1 cellular context compared by ENCODE assay signal in the genomic region with DNA sequence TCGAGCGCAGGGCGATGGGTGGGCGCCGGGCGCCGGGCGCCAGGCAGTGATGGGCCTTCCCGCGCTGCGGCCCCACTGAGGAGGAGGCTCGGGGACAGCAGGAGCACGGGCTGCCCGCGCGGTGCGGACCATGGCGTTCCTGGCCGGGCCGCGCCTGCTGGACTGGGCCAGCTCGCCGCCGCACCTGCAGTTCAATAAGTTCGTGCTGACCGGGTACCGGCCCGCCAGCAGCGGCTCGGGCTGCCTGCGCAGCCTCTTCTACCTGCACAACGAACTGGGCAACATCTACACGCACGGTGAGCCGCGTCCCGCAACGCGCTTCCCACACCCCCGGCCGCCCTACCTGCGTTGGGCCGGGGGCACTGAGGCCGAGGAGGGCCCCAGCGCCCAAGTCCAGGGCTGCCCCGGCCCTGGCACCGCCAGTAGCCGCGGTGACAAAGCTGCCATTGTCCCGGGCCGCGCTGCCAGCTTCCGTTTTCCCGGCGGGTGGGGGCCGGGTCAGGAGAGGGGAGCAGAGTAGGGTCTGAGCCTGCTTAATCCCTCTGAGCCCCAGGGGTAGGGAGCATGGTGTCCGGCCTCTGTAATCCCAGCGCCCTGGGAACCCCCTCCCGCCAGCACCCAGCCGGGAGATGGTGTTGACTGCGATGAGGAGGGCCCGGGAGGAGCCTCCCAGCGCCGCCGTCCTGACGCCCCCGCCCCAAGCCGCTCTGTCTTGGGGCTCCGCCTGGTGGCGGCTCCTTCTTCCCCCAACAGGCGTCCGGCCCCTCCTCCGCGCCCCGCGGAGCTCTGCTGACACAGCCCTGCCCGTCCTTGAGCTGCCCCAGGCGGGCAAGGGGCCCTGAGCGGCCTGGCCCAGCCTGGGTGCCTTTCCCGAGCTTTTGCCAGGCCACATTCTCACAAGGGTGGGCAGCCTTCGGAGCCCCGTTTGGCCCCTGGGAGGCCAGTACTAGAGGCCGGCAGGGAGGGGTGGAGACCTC.
A peak's percentile ranks its signal among the peaks of the same experiment; 100 is the strongest.
TF ChIP-seq lines count a peak whose summit lies in the region.

No MANE protein-coding gene starts in this region.

TF ChIP-seq in HepG2, 621 proteins besides CTCF, POLR2A, EP300 and RAD21 (continued from another document):
- TF ChIP-seq HOXA5 (CRISPR knock-in tag; IDR thresholded peaks at IDR 0.05) (0 out of 2 replicates have a peak, but pooled peaks have one; percentile 58), ONECUT2 (CRISPR knock-in tag; IDR thresholded peaks at IDR 0.05) (no peak), ZNF768 (CRISPR knock-in tag; IDR thresholded peaks at IDR 0.05) (no peak), SUZ12 (IDR thresholded peaks at IDR 0.05; ENCODE audit: low read depth, low read length) (no peak), ZNF468 (CRISPR knock-in tag; IDR thresholded peaks at IDR 0.05) (no peak), E2F1 (CRISPR knock-in tag; IDR thresholded peaks at IDR 0.05) (no peak), ZNF567 (CRISPR knock-in tag; IDR thresholded peaks at IDR 0.05; ENCODE audit: borderline replicate concordance) (no peak), PRPF4 (IDR thresholded peaks at IDR 0.05; ENCODE audit: low read depth, low read length, poor library complexity, severe bottlenecking) (no peak), PAF1 (CRISPR knock-in tag; IDR thresholded peaks at IDR 0.05) (no peak), ZC3H4 (CRISPR knock-in tag; IDR thresholded peaks at IDR 0.05; ENCODE audit: borderline replicate concordance) (no peak), MED13 (CRISPR knock-in tag; IDR thresholded peaks at IDR 0.05) (peak; percentile 76; the same call in 1 of the 2 replicates), SRSF1 (optimal IDR thresholded peaks at IDR 0.05; ENCODE audit: low read depth, low read length) (peak; percentile 76), CHD2 (IDR thresholded peaks at IDR 0.05; ENCODE audit: low read depth, low read length) (no peak), TAF15 (IDR thresholded peaks at IDR 0.05; ENCODE audit: low read depth, low read length, poor library complexity, severe bottlenecking) (no peak), ZNF569 (CRISPR knock-in tag; IDR thresholded peaks at IDR 0.05; ENCODE audit: borderline replicate concordance) (no peak), ARHGAP35 (CRISPR knock-in tag; IDR thresholded peaks at IDR 0.05; ENCODE audit: borderline replicate concordance) (no peak), CENPT (CRISPR knock-in tag; IDR thresholded peaks at IDR 0.05; ENCODE audit: low read depth) (no peak), MTA1 (CRISPR knock-in tag; IDR thresholded peaks at IDR 0.05; ENCODE audit: borderline replicate concordance) (no peak), ZNF776 (CRISPR knock-in tag; IDR thresholded peaks at IDR 0.05) (peak; percentile 44; the same call in 1 of the 2 replicates), DDIT3 (CRISPR knock-in tag; IDR thresholded peaks at IDR 0.05) (no peak), ZSCAN20 (CRISPR knock-in tag; IDR thresholded peaks at IDR 0.05; ENCODE audit: borderline replicate concordance) (no peak), SMARCC2 (IDR thresholded peaks at IDR 0.05) (no peak), ZXDC (CRISPR knock-in tag; IDR thresholded peaks at IDR 0.05) (no peak), NCOA5 (CRISPR knock-in tag; IDR thresholded peaks at IDR 0.05) (no peak), RAD51 (IDR thresholded peaks at IDR 0.05; ENCODE audit: borderline replicate concordance) (no peak), FOXC1 (CRISPR knock-in tag; IDR thresholded peaks at IDR 0.05; ENCODE audit: borderline replicate concordance) (no peak), FOXK1 (CRISPR knock-in tag; IDR thresholded peaks at IDR 0.05; ENCODE audit: borderline replicate concordance, low read depth) (no peak), ZNF737 (CRISPR knock-in tag; IDR thresholded peaks at IDR 0.05; ENCODE audit: borderline replicate concordance) (no peak), ZHX2 (IDR thresholded peaks at IDR 0.05; ENCODE audit: low read depth) (no peak), ZHX2 (CRISPR knock-in tag; IDR thresholded peaks at IDR 0.05; ENCODE audit: borderline replicate concordance) (no peak), SMAD1 (CRISPR knock-in tag; IDR thresholded peaks at IDR 0.05; ENCODE audit: borderline replicate concordance, low read depth) (no peak), BCLAF1 (IDR thresholded peaks at IDR 0.05) (no peak), ZFAT (CRISPR knock-in tag; conservative IDR thresholded peaks at IDR 0.05) (no peak), EHMT2 (IDR thresholded peaks at IDR 0.05; ENCODE audit: borderline replicate concordance, low read depth, low read length) (no peak), ZMYM3 (CRISPR knock-in tag; IDR thresholded peaks at IDR 0.05) (peak; percentile 19; the same call in 1 of the 2 replicates), ZMYM4 (CRISPR knock-in tag; IDR thresholded peaks at IDR 0.05) (no peak), SRSF4 (IDR thresholded peaks at IDR 0.05; ENCODE audit: low read depth, low read length, poor library complexity, severe bottlenecking) (no peak), TOPORS (CRISPR knock-in tag; IDR thresholded peaks at IDR 0.05) (no peak), RBM22 (optimal IDR thresholded peaks at IDR 0.05; ENCODE audit: low read length) (no peak), HMG20A (CRISPR knock-in tag; IDR thresholded peaks at IDR 0.05; ENCODE audit: borderline replicate concordance) (no peak), KDM2A (CRISPR knock-in tag; IDR thresholded peaks at IDR 0.05; ENCODE audit: borderline replicate concordance, low read depth) (peak; percentile 87; the same call in 1 of the 2 replicates)
- TF ChIP-seq, protein P1, sequence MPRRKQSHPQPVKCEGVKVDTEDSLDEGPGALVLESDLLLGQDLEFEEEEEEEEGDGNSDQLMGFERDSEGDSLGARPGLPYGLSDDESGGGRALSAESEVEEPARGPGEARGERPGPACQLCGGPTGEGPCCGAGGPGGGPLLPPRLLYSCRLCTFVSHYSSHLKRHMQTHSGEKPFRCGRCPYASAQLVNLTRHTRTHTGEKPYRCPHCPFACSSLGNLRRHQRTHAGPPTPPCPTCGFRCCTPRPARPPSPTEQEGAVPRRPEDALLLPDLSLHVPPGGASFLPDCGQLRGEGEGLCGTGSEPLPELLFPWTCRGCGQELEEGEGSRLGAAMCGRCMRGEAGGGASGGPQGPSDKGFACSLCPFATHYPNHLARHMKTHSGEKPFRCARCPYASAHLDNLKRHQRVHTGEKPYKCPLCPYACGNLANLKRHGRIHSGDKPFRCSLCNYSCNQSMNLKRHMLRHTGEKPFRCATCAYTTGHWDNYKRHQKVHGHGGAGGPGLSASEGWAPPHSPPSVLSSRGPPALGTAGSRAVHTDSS (CRISPR knock-in tag; conservative IDR thresholded peaks at IDR 0.05): no peak
- TF ChIP-seq, protein P2, sequence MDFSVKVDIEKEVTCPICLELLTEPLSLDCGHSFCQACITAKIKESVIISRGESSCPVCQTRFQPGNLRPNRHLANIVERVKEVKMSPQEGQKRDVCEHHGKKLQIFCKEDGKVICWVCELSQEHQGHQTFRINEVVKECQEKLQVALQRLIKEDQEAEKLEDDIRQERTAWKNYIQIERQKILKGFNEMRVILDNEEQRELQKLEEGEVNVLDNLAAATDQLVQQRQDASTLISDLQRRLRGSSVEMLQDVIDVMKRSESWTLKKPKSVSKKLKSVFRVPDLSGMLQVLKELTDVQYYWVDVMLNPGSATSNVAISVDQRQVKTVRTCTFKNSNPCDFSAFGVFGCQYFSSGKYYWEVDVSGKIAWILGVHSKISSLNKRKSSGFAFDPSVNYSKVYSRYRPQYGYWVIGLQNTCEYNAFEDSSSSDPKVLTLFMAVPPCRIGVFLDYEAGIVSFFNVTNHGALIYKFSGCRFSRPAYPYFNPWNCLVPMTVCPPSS (IDR thresholded peaks at IDR 0.05): no peak
- TF ChIP-seq, protein P3, sequence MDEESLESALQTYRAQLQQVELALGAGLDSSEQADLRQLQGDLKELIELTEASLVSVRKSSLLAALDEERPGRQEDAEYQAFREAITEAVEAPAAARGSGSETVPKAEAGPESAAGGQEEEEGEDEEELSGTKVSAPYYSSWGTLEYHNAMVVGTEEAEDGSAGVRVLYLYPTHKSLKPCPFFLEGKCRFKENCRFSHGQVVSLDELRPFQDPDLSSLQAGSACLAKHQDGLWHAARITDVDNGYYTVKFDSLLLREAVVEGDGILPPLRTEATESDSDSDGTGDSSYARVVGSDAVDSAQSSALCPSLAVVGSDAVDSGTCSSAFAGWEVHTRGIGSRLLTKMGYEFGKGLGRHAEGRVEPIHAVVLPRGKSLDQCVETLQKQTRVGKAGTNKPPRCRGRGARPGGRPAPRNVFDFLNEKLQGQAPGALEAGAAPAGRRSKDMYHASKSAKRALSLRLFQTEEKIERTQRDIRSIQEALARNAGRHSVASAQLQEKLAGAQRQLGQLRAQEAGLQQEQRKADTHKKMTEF (CRISPR knock-in tag; IDR thresholded peaks at IDR 0.05): peak; percentile 86; the same call in 1 of the 2 replicates
TF ChIP-seq in HepG2: peak in this region for 141.
